Comparison of ENCODE assay signal across 10 cellular contexts in genomic region chr6:21665436-21666199, GRCh38.
DNase-seq lines count a peak whose midpoint lies in the region; ATAC-seq and TF ChIP-seq lines count a peak whose summit lies in the region.
"Had no signal": no experiment of that assay in that cellular context is flagged by ENCODE, and none has a peak within 500 bp of the region (broad histone marks: within the 10 kb centered on the region; RNA-seq: fewer than 3 reads in every experiment).

No MANE protein-coding gene starts in this region.

- peak overlapping the region; percentile 10 for H3K27ac Mint-ChIP-seq in stimulated activated naive B cell treated with anti-CD40 and anti-IgM and Interleukin-4, amounts not matched to agents 10 μg/mL and 1 μg/mL and 100 μg/mL, for 72 hours
- peak overlapping the region in 1 of 7 donors; percentile 42 for H3K27ac Mint-ChIP-seq in CD4-positive, alpha-beta memory T cell

- H3K9ac ChIP-seq in adipocyte (ENCODE audit: low read length) = no peak overlapping the region

- intact Hi-C loops in CD4-positive, alpha-beta memory T cell (cut with micrococcal nuclease) = no loop called here

- peak; percentile 23 for DNase-seq in DMS 273 (lab: John Stamatoyannopoulos, UW; ENCODE audit: unreplicated experiment)
- no peak for DNase-seq in DMS 273 treated with DMSO at 0.1 percent for 48 hours (lab: John Stamatoyannopoulos, UW)
- no peak for DNase-seq in adipocyte (ENCODE audit: low read depth)
- peak; percentile 71 for DNase-seq in iPS-NIHi11 (ENCODE audit: low spot score)
- DNase-seq in stimulated activated naive B cell treated with anti-CD40 and anti-IgM and Interleukin-4, amounts not matched to agents 10 μg/mL and 1 μg/mL and 100 μg/mL, for 72 hours = no peak
- DNase-seq in CD4-positive, alpha-beta memory T cell = no peak
- DNase-seq in AG08396 (ENCODE audit: low spot score) = no peak

- peak overlapping the region; percentile 83 to 85 for H3K4me3 Mint-ChIP-seq in stimulated activated naive B cell treated with anti-CD40 and anti-IgM and Interleukin-4, amounts not matched to agents 10 μg/mL and 1 μg/mL and 100 μg/mL, for 72 hours
- peak overlapping the region in 2 of 8 donors; percentile 10 to 45 for H3K4me3 Mint-ChIP-seq in CD4-positive, alpha-beta memory T cell

- H3K4me1 ChIP-seq in adipocyte (ENCODE audit: control insufficient read depth, insufficient read depth, low read length) = peaks cover 16% of the 10 kb centered on the region
- H3K4me1 ChIP-seq in CD4-positive, alpha-beta memory T cell (ENCODE audit: insufficient read depth, low read length) = peaks cover 4% of the 10 kb centered on the region
- H3K4me1 ChIP-seq: right lobe of liver had no signal

- peaks cover 44% of the 10 kb centered on the region for H3K27me3 ChIP-seq in adipocyte (replicated peaks; ENCODE audit: control insufficient read depth, insufficient read depth, low read length)
- H3K27me3 ChIP-seq in CD4-positive, alpha-beta memory T cell (ENCODE audit: insufficient read depth, low read length) = no peaks in the 10 kb centered on the region

- H3K9me3 ChIP-seq in adipocyte (ENCODE audit: control insufficient read depth, low read length) = no peaks in the 10 kb centered on the region
- H3K9me3 ChIP-seq in CD4-positive, alpha-beta memory T cell (ENCODE audit: control insufficient read depth in 1 of 2, low read length in 2 of 2) = no peaks in the 10 kb centered on the region
- H3K9me3 ChIP-seq: right lobe of liver had no signal

- no peaks in the 10 kb centered on the region for H3K9me3 Mint-ChIP-seq in stimulated activated naive B cell treated with anti-CD40 and anti-IgM and Interleukin-4, amounts not matched to agents 10 μg/mL and 1 μg/mL and 100 μg/mL, for 72 hours
- H3K9me3 Mint-ChIP-seq in CD4-positive, alpha-beta memory T cell = peaks cover 0 to 6% (median 2%) of the 10 kb centered on the region in 8 donors

- H3K27ac ChIP-seq in CD4-positive, alpha-beta memory T cell (ENCODE audit: low read depth, low read length) = no peak overlapping the region
- H3K27ac ChIP-seq: 22Rv1, right lobe of liver had no signal

- H3K4me3 ChIP-seq in adipocyte (ENCODE audit: low read length) = peak overlapping the region; percentile 49
- H3K4me3 ChIP-seq in CD4-positive, alpha-beta memory T cell (ENCODE audit: low read length in 2 of 2) = no peak overlapping the region

- ATAC-seq in stimulated activated naive B cell treated with anti-CD40 and anti-IgM and Interleukin-4, amounts not matched to agents 10 μg/mL and 1 μg/mL and 100 μg/mL, for 72 hours (replicated peaks) = peak; percentile 22 to 36
- no peak for ATAC-seq in GM18505 (IDR thresholded peaks at IDR 0.05; ENCODE audit: unreplicated experiment)

- peaks cover 28 to 36% of the 10 kb centered on the region in 2 donors for H3K4me1 Mint-ChIP-seq in stimulated activated naive B cell treated with anti-CD40 and anti-IgM and Interleukin-4, amounts not matched to agents 10 μg/mL and 1 μg/mL and 100 μg/mL, for 72 hours
- H3K4me1 Mint-ChIP-seq in CD4-positive, alpha-beta memory T cell = peaks cover 4 to 30% (median 11%) of the 10 kb centered on the region in 4 donors

- CTCF ChIA-PET in CD4-positive, alpha-beta memory T cell (lab: Charles Lee; ENCODE audit: partially characterized antibody) = no interaction called here

- H3K36me3 Mint-ChIP-seq in stimulated activated naive B cell treated with anti-CD40 and anti-IgM and Interleukin-4, amounts not matched to agents 10 μg/mL and 1 μg/mL and 100 μg/mL, for 72 hours = no peaks in the 10 kb centered on the region
- peaks cover 0 to 3% of the 10 kb centered on the region in 2 donors for H3K36me3 Mint-ChIP-seq in CD4-positive, alpha-beta memory T cell

- peaks cover 55 to 61% of the 10 kb centered on the region in 2 donors for H3K27me3 Mint-ChIP-seq in stimulated activated naive B cell treated with anti-CD40 and anti-IgM and Interleukin-4, amounts not matched to agents 10 μg/mL and 1 μg/mL and 100 μg/mL, for 72 hours
- H3K27me3 Mint-ChIP-seq in CD4-positive, alpha-beta memory T cell = peaks cover 48 to 51% of the 10 kb centered on the region in 2 donors

- POLR2A ChIA-PET in CD4-positive, alpha-beta memory T cell (lab: Charles Lee; ENCODE audit: partially characterized antibody) = no interaction called here

- no peaks in the 10 kb centered on the region for H3K36me3 ChIP-seq in adipocyte (ENCODE audit: control insufficient read depth, insufficient read depth, low read length, severe bottlenecking)
- no peaks in the 10 kb centered on the region for H3K36me3 ChIP-seq in CD4-positive, alpha-beta memory T cell (ENCODE audit: insufficient read depth, low read length)
- H3K36me3 ChIP-seq: right lobe of liver had no signal

- TF ChIP-seq POLR2A in GM18505 (IDR thresholded peaks at IDR 0.05; ENCODE audit: borderline replicate concordance, extremely low read depth, insufficient read depth, insufficient read length) = no peak

Comparison
In these comparisons a context has a peak if more than half of its experiments do, and no peak if none do; other contexts are left out.
1. DNase-seq: peak in DMS 273 (single experiment) and iPS-NIHi11 (single experiment); none in DMS 273 treated with DMSO at 0.1 percent for 48 hours (single experiment), adipocyte (single experiment), stimulated activated naive B cell treated with anti-CD40 and anti-IgM and Interleukin-4, amounts not matched to agents 10 μg/mL and 1 μg/mL and 100 μg/mL, for 72 hours (single experiment), CD4-positive, alpha-beta memory T cell (0 of 5) and AG08396 (single experiment).